ENCODE assay signal across 9 cellular contexts in the genomic region with DNA sequence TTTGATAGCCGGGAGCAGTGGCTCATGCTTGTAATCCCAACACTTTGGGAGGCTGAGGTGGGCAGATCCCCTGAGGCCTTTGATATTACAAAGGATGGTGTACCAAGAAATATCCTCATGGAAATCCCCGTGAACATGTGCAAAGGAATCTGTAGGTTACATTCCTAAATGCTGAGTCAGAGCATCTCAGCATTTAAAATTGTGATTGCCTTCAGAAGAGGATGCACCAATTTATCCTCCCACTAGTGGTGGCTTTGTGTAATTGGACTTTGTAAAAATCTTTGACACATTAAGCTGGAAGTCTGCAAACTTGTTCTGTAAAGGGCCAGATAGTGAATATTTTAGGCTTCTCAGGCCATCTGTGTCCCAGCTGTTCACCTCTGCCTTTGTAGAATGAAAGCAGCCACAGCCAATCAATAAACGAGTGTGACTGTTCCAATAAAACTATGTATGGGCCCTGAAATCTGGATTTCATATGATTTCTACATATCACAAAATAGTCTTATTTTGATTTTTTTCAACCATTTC. TPM values are rescaled to one million over a fixed set of nuclear protein-coding genes. Genes with fewer than 3 reads are reported as not detected.
DNase-seq lines count a peak whose midpoint lies in the region; ATAC-seq and TF ChIP-seq lines count a peak whose summit lies in the region.
"Had no signal": no experiment of that assay in that cellular context is flagged by ENCODE, and none has a peak within 500 bp of the region (broad histone marks: within the 10 kb centered on the region; RNA-seq: fewer than 3 reads in every experiment).

No MANE protein-coding gene starts in this region.

- peaks cover 21% of the 10 kb centered on the region for H3K4me1 ChIP-seq in osteoblast (ENCODE audit: insufficient read depth, low read length)

- H3K36me3 ChIP-seq in SU-DHL-6 (ENCODE audit: low read length) (peaks cover 17% of the 10 kb centered on the region), osteoblast (ENCODE audit: insufficient read depth, low read length) (peaks cover 26% of the 10 kb centered on the region)

- H3F3A ChIP-seq in SU-DHL-6 (ENCODE audit: insufficient read depth) = 0 out of 2 replicates have a peak, but pooled peaks cover 3% of the 10 kb centered on the region

- no peaks in the 10 kb centered on the region for H3K9me2 ChIP-seq in SU-DHL-6 (replicated peaks; ENCODE audit: insufficient read depth, low read length)

- H3K27me3 ChIP-seq in SU-DHL-6 (ENCODE audit: low read length) (no peaks in the 10 kb centered on the region), osteoblast (ENCODE audit: insufficient read depth, low read length) (no peaks in the 10 kb centered on the region)

- no peak overlapping the region for H3K9ac ChIP-seq in SU-DHL-6 (ENCODE audit: low read length)

- H3K9me3 ChIP-seq in SU-DHL-6 (ENCODE audit: insufficient read depth, low read length) = no peaks in the 10 kb centered on the region
- H3K9me3 ChIP-seq in osteoblast (ENCODE audit: low read depth, low read length) = no peaks in the 10 kb centered on the region

- no peak overlapping the region for H2AFZ ChIP-seq in SU-DHL-6 (ENCODE audit: low read depth, low read length, severe bottlenecking)
- H2AFZ ChIP-seq in osteoblast (ENCODE audit: low read length) = no peak overlapping the region

- DNase-seq in AML-193 (lab: John Stamatoyannopoulos, UW) = peak; percentile 66 to 75
- no peak for DNase-seq in GM13976 (ENCODE audit: low spot score)
- peak; percentile 71 for DNase-seq in fibroblast of peridontal ligament (ENCODE audit: extremely low read depth)
- no peak for DNase-seq in osteoblast (ENCODE audit: insufficient read length, low spot score, missing footprints)

- H4K20me1 ChIP-seq in SU-DHL-6 (ENCODE audit: low read depth, low read length) (peaks cover 3% of the 10 kb centered on the region; the same call in 1 of the 2 replicates), osteoblast (ENCODE audit: insufficient read depth, low read length) (peaks cover 6% of the 10 kb centered on the region)

- H3K27ac ChIP-seq in SU-DHL-6 (ENCODE audit: low read depth, low read length) = no peak overlapping the region
- peak overlapping the region; percentile 64 for H3K27ac ChIP-seq in osteoblast (ENCODE audit: low read depth, low read length)

- H3K4me3 ChIP-seq in SU-DHL-6 (ENCODE audit: insufficient read depth, low read length, poor library complexity, severe bottlenecking) (no peak overlapping the region), osteoblast (ENCODE audit: insufficient read depth, low read length) (no peak overlapping the region)
- H3K4me3 ChIP-seq: skin epidermis had no signal

- H3K4me2 ChIP-seq in SU-DHL-6 (ENCODE audit: low read depth, low read length, poor library complexity, severe bottlenecking) (no peak overlapping the region), osteoblast (ENCODE audit: insufficient read depth, low read length) (peak overlapping the region; percentile 19)

- H3K79me2 ChIP-seq in SU-DHL-6 (ENCODE audit: insufficient read depth, low read length) (peaks cover 17% of the 10 kb centered on the region; the same call in 1 of the 2 replicates), osteoblast (ENCODE audit: insufficient read depth, low read length) (peaks cover 10% of the 10 kb centered on the region)

- TF ChIP-seq CTCF in GM13976 (IDR thresholded peaks at IDR 0.05; ENCODE audit: borderline replicate concordance, control extremely low read depth, extremely low read depth, insufficient read depth, missing control alignments) (peak; percentile 28), SU-DHL-6 (IDR thresholded peaks at IDR 0.05; ENCODE audit: insufficient read depth, low read length, poor library complexity, severe bottlenecking) (peak; percentile 67), osteoblast (IDR thresholded peaks at IDR 0.05; ENCODE audit: extremely low read depth, low read depth, low read length) (peak; percentile 61)

- in situ Hi-C loops in GM13976 (cut with MboI; ENCODE audit: low sequenced_read_pairs, unreplicated experiment) = no loop called here

- ATAC-seq in HG03565 (IDR thresholded peaks at IDR 0.05; ENCODE audit: unreplicated experiment) (peak; percentile 49), HG03571 (IDR thresholded peaks at IDR 0.05; ENCODE audit: unreplicated experiment) (no peak), GM19324 (IDR thresholded peaks at IDR 0.05; ENCODE audit: low FRiP score, unreplicated experiment) (no peak)

RNA-seq across cellular contexts. Expression of a gene that starts 11.8 kb away (rescaled TPM):
- total RNA-seq in osteoblast = 64.1 and 73.1 TPM in 2 replicates

RNA-seq across cellular contexts. Expression of a gene that starts 36.5 kb away (rescaled TPM):
- total RNA-seq in osteoblast = 131 and 155 TPM in 2 replicates

Comparison
In these comparisons a context has a peak if more than half of its experiments do, and no peak if none do; other contexts are left out.
1. DNase-seq: peak in AML-193 (2 of 2) and fibroblast of peridontal ligament (single experiment); none in GM13976 (single experiment) and osteoblast (single experiment).
2. Peak in every context shown above with its lines, with median percentiles within 50 percentile points of each other: CTCF ChIP-seq.